8 cellular contexts compared by ENCODE assay signal in the genomic region with DNA sequence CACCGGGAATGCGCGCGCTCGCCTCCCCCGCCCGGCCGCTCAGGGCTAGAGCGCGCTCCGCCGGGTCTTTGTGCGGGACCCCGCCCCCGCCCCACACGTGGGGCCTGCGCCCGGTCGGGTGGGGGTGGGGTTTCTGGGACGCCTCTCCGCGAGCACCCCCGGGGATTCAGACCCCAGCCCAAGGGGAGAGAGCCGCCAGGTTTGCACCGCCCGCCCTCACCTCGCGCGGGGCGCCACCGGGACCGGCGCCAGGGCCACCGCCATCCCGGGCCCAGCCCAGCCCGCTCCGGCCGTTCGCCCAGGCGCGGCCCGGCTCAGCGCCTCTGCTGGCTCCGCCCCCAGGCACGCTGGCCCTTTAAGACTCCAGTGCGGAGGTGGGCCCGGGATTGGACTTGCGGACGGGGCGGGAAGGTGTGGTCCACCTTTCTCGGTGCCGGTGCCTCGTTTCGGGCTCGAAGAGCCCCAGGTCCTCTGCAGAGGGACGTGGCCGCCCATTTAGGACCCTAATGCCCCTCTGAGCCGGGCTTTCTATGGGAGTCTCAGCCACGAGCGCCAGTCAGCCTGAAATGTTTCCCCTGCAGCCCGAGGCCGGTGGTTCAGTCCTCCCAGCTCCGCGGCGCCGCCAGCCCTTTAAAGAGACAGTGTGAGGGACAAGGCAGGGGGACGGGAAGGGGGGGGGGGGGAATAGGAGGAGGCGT. TPM values are rescaled to one million over a fixed set of nuclear protein-coding genes. Genes with fewer than 3 reads are reported as not detected.
A peak's percentile ranks its signal among the peaks of the same experiment; 100 is the strongest.
DNase-seq lines count a peak whose midpoint lies in the region; TF ChIP-seq lines count a peak whose summit lies in the region.

No MANE protein-coding gene starts in this region.

- no peaks in the 10 kb centered on the region for H3K9me3 Mint-ChIP-seq in activated naive CD4-positive, alpha-beta T cell treated with anti-CD3 and anti-CD28 coated beads, Interleukin-2, amount 50 U/mL, for 24 hours
- H3K9me3 Mint-ChIP-seq in glutamatergic neuron (ENCODE audit: unreplicated experiment) (peaks cover 6% of the 10 kb centered on the region), osteocyte (ENCODE audit: unreplicated experiment) (no peaks in the 10 kb centered on the region)

- peak overlapping the region; percentile 63 for H3K4me3 ChIP-seq in HAP-1
- H3K4me3 ChIP-seq in MG63 = peak overlapping the region; percentile 69
- peak overlapping the region; percentile 83 for H3K4me3 ChIP-seq in SK-N-MC
- peak overlapping the region; percentile 76 to 82 for H3K4me3 ChIP-seq in testis

- H3K4me3 Mint-ChIP-seq in activated naive CD4-positive, alpha-beta T cell treated with anti-CD3 and anti-CD28 coated beads, Interleukin-2, amount 50 U/mL, for 24 hours = peak overlapping the region; percentile 91
- H3K4me3 Mint-ChIP-seq in glutamatergic neuron (ENCODE audit: unreplicated experiment) = peak overlapping the region; percentile 82
- peak overlapping the region; percentile 84 for H3K4me3 Mint-ChIP-seq in osteocyte (ENCODE audit: unreplicated experiment)

- no peaks in the 10 kb centered on the region for H3K9me3 ChIP-seq in HAP-1
- no peaks in the 10 kb centered on the region for H3K9me3 ChIP-seq in MG63
- H3K9me3 ChIP-seq in SK-N-MC (ENCODE audit: low read depth, low read length) = no peaks in the 10 kb centered on the region
- no peaks in the 10 kb centered on the region for H3K9me3 ChIP-seq in testis

- intact Hi-C loops in testis (cut with DNase I; ENCODE audit: low total_unique reads) = loop anchor here (10.0 kb wide), 1 partner anchor 66 kb away; no protein-coding TSS in a partner anchor

- no peak for TF ChIP-seq POLR2A in testis (IDR thresholded peaks at IDR 0.05)

- DNase-seq in GDM1 (lab: John Stamatoyannopoulos, UW) (peak; percentile 77), HAP-1 (ENCODE audit: low spot score in 2 of 2) (peak; percentile 80 to 93), MG63 (peak; percentile 85), SK-N-MC (ENCODE audit: low read depth, low spot score) (peak; percentile 45), glutamatergic neuron (peak; percentile 89), osteocyte (ENCODE audit: extremely low spot score, unreplicated experiment) (peak; percentile 95), testis (peak; percentile 91)

- H3K27me3 ChIP-seq in HAP-1 (ENCODE audit: low read depth) (no peaks in the 10 kb centered on the region), MG63 (no peaks in the 10 kb centered on the region), testis (no peaks in the 10 kb centered on the region)

- H3K27ac ChIP-seq in SK-N-MC (peak overlapping the region; percentile 95), testis (peak overlapping the region; percentile 93 to 96)

- H3K4me1 Mint-ChIP-seq in activated naive CD4-positive, alpha-beta T cell treated with anti-CD3 and anti-CD28 coated beads, Interleukin-2, amount 50 U/mL, for 24 hours = peaks cover 37% of the 10 kb centered on the region
- peaks cover 16% of the 10 kb centered on the region for H3K4me1 Mint-ChIP-seq in glutamatergic neuron (ENCODE audit: low read depth, unreplicated experiment)
- H3K4me1 Mint-ChIP-seq in osteocyte (ENCODE audit: unreplicated experiment) = peaks cover 32% of the 10 kb centered on the region

- peak overlapping the region; percentile 97 for H3K9ac ChIP-seq in SK-N-MC (ENCODE audit: insufficient read length)

- H3K4me1 ChIP-seq in HAP-1 = peaks cover 10% of the 10 kb centered on the region
- H3K4me1 ChIP-seq in testis = peaks cover 53% of the 10 kb centered on the region

- in situ Hi-C loops in HAP-1 (cut with MboI; ENCODE audit: low sequenced_read_pairs) = no loop called here

- no peaks in the 10 kb centered on the region for H3K36me3 Mint-ChIP-seq in activated naive CD4-positive, alpha-beta T cell treated with anti-CD3 and anti-CD28 coated beads, Interleukin-2, amount 50 U/mL, for 24 hours
- H3K36me3 Mint-ChIP-seq in glutamatergic neuron (ENCODE audit: unreplicated experiment) (no peaks in the 10 kb centered on the region), osteocyte (ENCODE audit: unreplicated experiment) (peaks cover 5% of the 10 kb centered on the region)

- H3K27me3 Mint-ChIP-seq in activated naive CD4-positive, alpha-beta T cell treated with anti-CD3 and anti-CD28 coated beads, Interleukin-2, amount 50 U/mL, for 24 hours = no peaks in the 10 kb centered on the region
- H3K27me3 Mint-ChIP-seq in glutamatergic neuron (ENCODE audit: unreplicated experiment) (peaks cover 9% of the 10 kb centered on the region), osteocyte (ENCODE audit: unreplicated experiment) (no peaks in the 10 kb centered on the region)

- H3K27ac Mint-ChIP-seq in activated naive CD4-positive, alpha-beta T cell treated with anti-CD3 and anti-CD28 coated beads, Interleukin-2, amount 50 U/mL, for 24 hours = peak overlapping the region; percentile 92
- peak overlapping the region; percentile 95 for H3K27ac Mint-ChIP-seq in glutamatergic neuron (ENCODE audit: unreplicated experiment)
- H3K27ac Mint-ChIP-seq in osteocyte (ENCODE audit: unreplicated experiment) = peak overlapping the region; percentile 99

- TF ChIP-seq CTCF in glutamatergic neuron (IDR thresholded peaks at IDR 0.05; ENCODE audit: partially characterized antibody, unreplicated experiment) (no peak), osteocyte (IDR thresholded peaks at IDR 0.05) (no peak), testis (IDR thresholded peaks at IDR 0.05) (peak in 2 of 3 experiments; percentile 51 to 65)

- peaks cover 42% of the 10 kb centered on the region for H3K36me3 ChIP-seq in HAP-1 (replicated peaks)
- H3K36me3 ChIP-seq in MG63 = no peaks in the 10 kb centered on the region; the same call in none of the 2 replicates
- peaks cover 15% of the 10 kb centered on the region; the same call in 1 of the 2 replicates for H3K36me3 ChIP-seq in SK-N-MC (ENCODE audit: insufficient read depth, low read length)
- H3K36me3 ChIP-seq in testis (ENCODE audit: low read depth, missing control alignments) = no peaks in the 10 kb centered on the region

- 0% methylated on average over 10 to 43 of the region's 68 CpGs for WGBS in testis, 2 donors

RNA-seq across cellular contexts. Expression of a gene that starts 1.2 kb away (rescaled TPM):
- total RNA-seq in MG63 (2014; rRNA removed; shearing (Covaris generic); ENCODE audit: low replicate concordance) = 15.5 and 30.7 TPM in 2 replicates
- total RNA-seq in glutamatergic neuron (ENCODE audit: unreplicated experiment) (48.4 TPM), osteocyte (34.1 and 37.0 TPM in 2 replicates), testis (100 to 1,000 TPM in 1 of 2 donors, 10 to 100 TPM in 1; 90.9 to 111 TPM)
- polyA plus RNA-seq in testis (ENCODE audit: insufficient read depth, low read depth, low replicate concordance) = 58.6 TPM

RNA-seq across cellular contexts. Expression of a gene that starts 6.7 kb away (rescaled TPM):
- 8.0 and 13.5 TPM in 2 replicates for total RNA-seq in MG63 (2014; rRNA removed; shearing (Covaris generic); ENCODE audit: low replicate concordance)
- total RNA-seq in glutamatergic neuron (ENCODE audit: unreplicated experiment) = 30.8 TPM
- 16.9 and 18.3 TPM in 2 replicates for total RNA-seq in osteocyte
- total RNA-seq in testis = 10 to 100 TPM; 32.7 to 44.5 TPM
- 43.4 TPM for polyA plus RNA-seq in testis (ENCODE audit: insufficient read depth, low read depth, low replicate concordance)

RNA-seq across cellular contexts. Expression of a gene that starts 17.9 kb away (rescaled TPM):
- 1.4 TPM in 1 of 2 replicates, not detected in the other for total RNA-seq in MG63 (2014; rRNA removed; shearing (Covaris generic); ENCODE audit: low replicate concordance)
- total RNA-seq in glutamatergic neuron (ENCODE audit: unreplicated experiment) = 0.96 TPM
- 0.60 and 0.83 TPM in 2 replicates for total RNA-seq in osteocyte
- total RNA-seq in testis = 1 to 10 TPM; 2.7 to 3.2 TPM
- 3.7 TPM for polyA plus RNA-seq in testis (ENCODE audit: insufficient read depth, low read depth, low replicate concordance)

RNA-seq across cellular contexts. Expression of a gene that starts 19.3 kb away (rescaled TPM):
- 17.5 and 42.0 TPM in 2 replicates for total RNA-seq in MG63 (2014; rRNA removed; shearing (Covaris generic); ENCODE audit: low replicate concordance)
- total RNA-seq in glutamatergic neuron (ENCODE audit: unreplicated experiment) (27.8 TPM), osteocyte (12.8 and 13.7 TPM in 2 replicates), testis (10 to 100 TPM; 50.0 to 52.2 TPM)
- 60.1 TPM for polyA plus RNA-seq in testis (ENCODE audit: insufficient read depth, low read depth, low replicate concordance)

RNA-seq across cellular contexts. Expression of a gene that starts 22.1 kb away (rescaled TPM):
- 3.0 and 8.0 TPM in 2 replicates for total RNA-seq in MG63 (2014; rRNA removed; shearing (Covaris generic); ENCODE audit: low replicate concordance)
- total RNA-seq in glutamatergic neuron (ENCODE audit: unreplicated experiment) (6.9 TPM), osteocyte (2.3 and 3.0 TPM in 2 replicates), testis (10 to 100 TPM; 13.8 to 25.2 TPM)
- polyA plus RNA-seq in testis (ENCODE audit: insufficient read depth, low read depth, low replicate concordance) = 27.9 TPM

Comparison
In these comparisons a context has a peak if more than half of its experiments do, and no peak if none do; other contexts are left out.
1. Peak in every context shown above with its lines: DNase-seq, H3K4me3 ChIP-seq and H3K27ac ChIP-seq.
2. DNase-seq: peak in every context shown above with its lines; median percentile 95 in osteocyte; 91 in testis; 89 in glutamatergic neuron; 86 in HAP-1; 85 in MG63; 77 in GDM1; 45 in SK-N-MC.
3. CTCF ChIP-seq: peak in testis (2 of 3); none in glutamatergic neuron (single experiment) and osteocyte (single experiment).